18 cellular contexts compared by ENCODE assay signal in genomic region chr1:18314399-18314798, GRCh38.
DNase-seq lines count a peak whose midpoint lies in the region; ATAC-seq, FAIRE-seq and TF ChIP-seq lines count a peak whose summit lies in the region.
"Had no signal": no experiment of that assay in that cellular context is flagged by ENCODE, and none has a peak within 500 bp of the region (broad histone marks: within the 10 kb centered on the region; RNA-seq: fewer than 3 reads in every experiment).

No MANE protein-coding gene starts in this region.

- no peak for DNase-seq in GM23338 (ENCODE audit: low spot score)
- no peak for DNase-seq in H9
- no peak for DNase-seq in K562 (ENCODE audit: extremely low read depth in 1 of 4, low spot score in 3 of 4)
- no peak for DNase-seq in stimulated activated CD4-positive, alpha-beta T cell treated with anti-CD3 and anti-CD28 coated beads, Interleukin-4, amount 100 ng/mL, for 24 hours
- no peak for DNase-seq in right cardiac atrium
- DNase-seq: C1 segment of cervical spinal cord; Calu3; CD4-positive, alpha-beta memory T cell; COR-L47; DMS53; EL; GDM1; GOT3; H7 had no signal

- H3K4me1 ChIP-seq in GM23338 (ENCODE audit: insufficient read depth), result 0 out of 2 replicates have a peak, but pooled peaks cover 4% of the 10 kb centered on the region
- H3K4me1 ChIP-seq in H9 (ENCODE audit: insufficient read depth, low read length), result no peaks in the 10 kb centered on the region
- no peaks in the 10 kb centered on the region for H3K4me1 ChIP-seq in K562 (replicated peaks in 1 of 2; ENCODE audit: control insufficient read depth in 2 of 2, insufficient read depth in 2 of 2, low read length in 2 of 2)
- no peaks in the 10 kb centered on the region for H3K4me1 ChIP-seq in right cardiac atrium (ENCODE audit: control insufficient read depth, insufficient read depth, low read length)

- no peaks in the 10 kb centered on the region for H3K9me1 ChIP-seq in K562 (ENCODE audit: control insufficient read depth, insufficient read depth, low read length)

- POLR2A ChIA-PET in K562 (lab: Yijun Ruan, JAX), result interaction anchor here (1.0 to 1.1 kb wide), 2 partner anchors 8 to 37 kb away, joined by 3 to 4 read pairs; no protein-coding TSS in a partner anchor

- H3K23ac ChIP-seq in H9 (ENCODE audit: insufficient read length, low read depth, low read length), result no peak overlapping the region

- H2BK20ac ChIP-seq in H9 (ENCODE audit: low read depth, low read length, poor library complexity, severe bottlenecking), result no peak overlapping the region

- H3K9ac ChIP-seq in H9 (ENCODE audit: extremely low read depth, insufficient read length, low read length), result no peak overlapping the region
- no peak overlapping the region for H3K9ac ChIP-seq in K562 (ENCODE audit: insufficient read depth in 1 of 2, low read depth in 2 of 2, low read length in 2 of 2)

- no peak overlapping the region for H4K91ac ChIP-seq in H9 (ENCODE audit: insufficient read length, low read depth, low read length)

- no peak overlapping the region for H4K8ac ChIP-seq in H9 (replicated peaks; ENCODE audit: insufficient read length, low read depth, low read length)

- no peaks in the 10 kb centered on the region for H3K36me3 ChIP-seq in GM23338 (ENCODE audit: insufficient read depth)
- H3K36me3 ChIP-seq in K562 (ENCODE audit: control insufficient read depth, insufficient read depth, low read length), result no peaks in the 10 kb centered on the region

- ATAC-seq in GM23338, result peak; percentile 42
- ATAC-seq in K562, result no peak
- no peak for ATAC-seq in HG03432 (IDR thresholded peaks at IDR 0.05; ENCODE audit: unreplicated experiment)
- ATAC-seq in right cardiac atrium, result no peak
- ATAC-seq: GM12878, HCT116 had no signal

- no peak overlapping the region for H2BK15ac ChIP-seq in H9 (ENCODE audit: low read depth, low read length)

- H2BK120ac ChIP-seq in H9 (ENCODE audit: low read depth, low read length, poor library complexity, severe bottlenecking), result no peak overlapping the region

- BruUV-seq in K562 (replicated peaks; lab: Mats Ljungman, UMichigan), result no TSS peak

- H3K27ac ChIP-seq in GM23338 (ENCODE audit: low read depth) (no peak overlapping the region), H9 (ENCODE audit: insufficient read length, low read depth, low read length) (no peak overlapping the region), K562 (ENCODE audit: extremely low read depth, low read depth, low read length) (no peak overlapping the region), right cardiac atrium (ENCODE audit: low read length) (no peak overlapping the region)

- H3K56ac ChIP-seq in H9 (ENCODE audit: insufficient read length, low read depth, low read length), result no peak overlapping the region

- TF ChIP-seq CTCF in GM23338 (conservative IDR thresholded peaks at IDR 0.05; ENCODE audit: low read depth in 2 of 2) (peak in 1 of 2 experiments; percentile 57; a peak in 2 of 4 replicates), H9 (conservative IDR thresholded peaks at IDR 0.05) (no peak), K562 (IDR thresholded peaks at IDR 0.05 in 2 of 3, conservative IDR thresholded peaks at IDR 0.05 in 1 of 3; ENCODE audit: insufficient read depth in 2 of 3, low read depth in 1 of 3, low read length in 3 of 3) (no peak)

- peak; percentile 11 for FAIRE-seq in K562 (lab: Jason Lieb, UNC)
- FAIRE-seq: GM12878, GM19239 had no signal

- H3K27me3 ChIP-seq in GM23338 (ENCODE audit: insufficient read depth) (no peaks in the 10 kb centered on the region), H9 (ENCODE audit: insufficient read depth, low read length) (no peaks in the 10 kb centered on the region), K562 (ENCODE audit: control insufficient read depth in 2 of 2, insufficient read depth in 2 of 2, low read length in 2 of 2) (peaks cover 0 to 9% of the 10 kb centered on the region in 2 experiments; a peak in 1 of 5 replicates), right cardiac atrium (ENCODE audit: control insufficient read depth, insufficient read depth) (no peaks in the 10 kb centered on the region)

- no CpG with 5 or more reads among the region's 9 CpGs for WGBS in H9 (ENCODE audit: extremely low coverage, insufficient read length, low lambda C conversion rate)
- WGBS in K562 (ENCODE audit: insufficient coverage, low coverage, missing lambda C conversion rate), result 0% methylated on average over 9 of the region's 9 CpGs
- WGBS in right cardiac atrium, result 66% methylated on average over 9 of the region's 9 CpGs

- no peaks in the 10 kb centered on the region for H3F3A ChIP-seq in GM23338 (replicated peaks; ENCODE audit: low read depth)

- H3K27ac Mint-ChIP-seq in GM23338 (no peak overlapping the region), H9 (peak overlapping the region in 2 of 3 experiments; percentile 15 to 33; a peak in 1 of 7 replicates)
- H3K27ac Mint-ChIP-seq: CD4-positive, alpha-beta memory T cell had no signal

- H3K4me2 ChIP-seq in GM23338 (no peak overlapping the region), H9 (ENCODE audit: insufficient read depth, insufficient read length, low read length) (no peak overlapping the region), K562 (ENCODE audit: insufficient read depth, low read length) (no peak overlapping the region)

- no peaks in the 10 kb centered on the region for H3K9me2 ChIP-seq in GM23338 (ENCODE audit: insufficient read depth)

- peaks cover 2% of the 10 kb centered on the region for H3K27me3 Mint-ChIP-seq in GM23338 (ENCODE audit: insufficient read depth, low read depth, poor library complexity)
- peaks cover 4% of the 10 kb centered on the region for H3K27me3 Mint-ChIP-seq in H9 (ENCODE audit: low read depth)

- H3K4me3 ChIP-seq in GM23338, result no peak overlapping the region
- no peak overlapping the region for H3K4me3 ChIP-seq in K562
- H3K4me3 ChIP-seq in right cardiac atrium (ENCODE audit: low read length), result no peak overlapping the region
- H3K4me3 ChIP-seq: GM12878 had no signal

- no peak overlapping the region for H2AK5ac ChIP-seq in H9 (ENCODE audit: insufficient read length, low read length)

- no peak overlapping the region for H2BK5ac ChIP-seq in H9 (ENCODE audit: insufficient read length, low read length)

- H3K4me3 Mint-ChIP-seq in GM23338 (no peak overlapping the region), H9 (no peak overlapping the region)
- H3K4me3 Mint-ChIP-seq: CD4-positive, alpha-beta memory T cell had no signal

- H4K5ac ChIP-seq in H9 (ENCODE audit: insufficient read length, low read depth, low read length), result no peak overlapping the region

- H3K9me3 Mint-ChIP-seq in GM23338, result 0 out of 3 replicates have a peak, but pooled peaks cover 3% of the 10 kb centered on the region
- peaks cover 0 to 3% of the 10 kb centered on the region in 2 experiments; a peak in 2 of 5 replicates for H3K9me3 Mint-ChIP-seq in H9

- H2BK12ac ChIP-seq in H9 (ENCODE audit: insufficient read length, low read depth, low read length), result no peak overlapping the region

- H3K79me2 ChIP-seq in GM23338 (replicated peaks; ENCODE audit: insufficient read depth) (no peaks in the 10 kb centered on the region), H9 (ENCODE audit: insufficient read depth, low read length) (no peaks in the 10 kb centered on the region), K562 (ENCODE audit: control insufficient read depth, insufficient read depth, low read length) (no peaks in the 10 kb centered on the region)

- no peaks in the 10 kb centered on the region for H3K79me1 ChIP-seq in H9 (ENCODE audit: insufficient read depth, low read depth, low read length, poor library complexity, severe bottlenecking)

- H4K20me1 ChIP-seq in GM23338 (replicated peaks; ENCODE audit: insufficient read depth) (no peaks in the 10 kb centered on the region), H9 (ENCODE audit: control insufficient read depth, insufficient read depth, insufficient read length) (no peaks in the 10 kb centered on the region), K562 (replicated peaks; ENCODE audit: control insufficient read depth, insufficient read depth, low read length) (0 out of 2 replicates have a peak, but pooled peaks cover 4% of the 10 kb centered on the region)

- no peak for TF ChIP-seq POLR2A in K562 (conservative IDR thresholded peaks at IDR 0.05)

- H2AFZ ChIP-seq in GM23338 (no peak overlapping the region), H9 (ENCODE audit: low read length) (no peak overlapping the region), K562 (ENCODE audit: low read depth, low read length) (no peak overlapping the region)

- H3K23me2 ChIP-seq in H9 (ENCODE audit: insufficient read length, low read depth, low read length, poor library complexity, severe bottlenecking), result no peaks in the 10 kb centered on the region

- intact Hi-C loops in K562 (cut with micrococcal nuclease), result no loop called here
- intact Hi-C loops in right cardiac atrium (cut with DNase I), result no loop called here

- TF ChIP-seq EP300 in K562 (IDR thresholded peaks at IDR 0.05; ENCODE audit: low read length), result no peak

- in situ Hi-C loops in K562 (cut with MboI), result no loop called here

- no peak overlapping the region for H3K4ac ChIP-seq in H9 (ENCODE audit: low read depth, low read length)

- H3T11ph ChIP-seq in H9 (ENCODE audit: low read length), result no peak overlapping the region

- H3K4me1 Mint-ChIP-seq in GM23338 (peaks cover 3% of the 10 kb centered on the region; the same call in 1 of the 3 replicates), H9 (peaks cover 8 to 9% of the 10 kb centered on the region in 2 experiments; a peak in 2 of 4 replicates)
- H3K4me1 Mint-ChIP-seq: CD4-positive, alpha-beta memory T cell had no signal

- TF ChIP-seq RAD21 in K562 (CRISPR knock-in tag; conservative IDR thresholded peaks at IDR 0.05 in 1 of 2, IDR thresholded peaks at IDR 0.05 in 1 of 2), result no peak

- no peak overlapping the region for H3K18ac ChIP-seq in H9 (ENCODE audit: insufficient read length, low read depth, low read length)

- CTCF ChIA-PET in K562 (lab: Yijun Ruan, JAX; ENCODE audit: low intra/inter-chr PET ratio), result no interaction called here

- H3K14ac ChIP-seq in H9 (ENCODE audit: insufficient read depth, low read length), result no peak overlapping the region

- peaks cover 7% of the 10 kb centered on the region; the same call in 2 of the 3 replicates for H3K36me3 Mint-ChIP-seq in GM23338 (ENCODE audit: low read depth)
- H3K36me3 Mint-ChIP-seq in H9 (ENCODE audit: insufficient read depth in 1 of 3, low read depth in 3 of 3), result peaks cover 0 to 4% (median 0%) of the 10 kb centered on the region in 3 experiments; a peak in 3 of 7 replicates
- H3K36me3 Mint-ChIP-seq: CD4-positive, alpha-beta memory T cell had no signal

- H3K9me3 ChIP-seq in H9 (ENCODE audit: control insufficient read depth, low read depth, low read length), result no peaks in the 10 kb centered on the region
- H3K9me3 ChIP-seq in K562 (replicated peaks; ENCODE audit: control insufficient read depth, insufficient read depth, low read depth, low read length), result no peaks in the 10 kb centered on the region
- H3K9me3 ChIP-seq in right cardiac atrium (ENCODE audit: control insufficient read depth, low read length), result no peaks in the 10 kb centered on the region

TF ChIP-seq in K562, 482 proteins besides CTCF, POLR2A, EP300 and RAD21:
- TF ChIP-seq SMC3 (conservative IDR thresholded peaks at IDR 0.05; ENCODE audit: insufficient read depth, low read depth, low read length), result no peak
- TF ChIP-seq ZFP36 (IDR thresholded peaks at IDR 0.05; ENCODE audit: low read depth, low read length, partially characterized antibody), result peak; percentile 36
